14 cellular contexts compared by ENCODE assay signal in genomic region chr9:38681747-38682227, GRCh38. TPM values are rescaled to one million over a fixed set of nuclear protein-coding genes. Genes with fewer than 3 reads are reported as not detected.
A peak's percentile ranks its signal among the peaks of the same experiment; 100 is the strongest.
DNase-seq lines count a peak whose midpoint lies in the region; ATAC-seq and TF ChIP-seq lines count a peak whose summit lies in the region.
"Had no signal": no experiment of that assay in that cellular context is flagged by ENCODE, and none has a peak within 500 bp of the region (broad histone marks: within the 10 kb centered on the region; RNA-seq: fewer than 3 reads in every experiment).

No MANE protein-coding gene starts in this region.

- DNase-seq in LoVo (ENCODE audit: low spot score) (peak; percentile 19), dedifferentiated amniotic fluid mesenchymal stem cell (ENCODE audit: extremely low spot score) (peak; percentile 94), osteocyte (ENCODE audit: extremely low spot score, unreplicated experiment) (no peak), SW 1271 (lab: John Stamatoyannopoulos, UW) (no peak), NCI-H1105 (lab: John Stamatoyannopoulos, UW) (no peak)
- no peak for DNase-seq in activated naive CD4-positive, alpha-beta T cell treated with Interleukin-2 at 50 U/mL for 16 hours
- DNase-seq in activated naive CD4-positive, alpha-beta T cell treated with anti-CD3 and anti-CD28 coated beads for 36 hours = no peak
- DNase-seq: activated CD4-positive, alpha-beta T cell treated with anti-CD3 and anti-CD28 coated beads for 1 hour; DMS79 treated with DMSO at 0.1 percent for 48 hours; midbrain; NCI-H1436 had no signal

- peak overlapping the region; percentile 61 for H3K27ac Mint-ChIP-seq in osteocyte (ENCODE audit: unreplicated experiment)
- no peak overlapping the region for H3K27ac Mint-ChIP-seq in activated naive CD4-positive, alpha-beta T cell treated with anti-CD3 and anti-CD28 coated beads for 36 hours
- H3K27ac Mint-ChIP-seq: activated naive CD8-positive, alpha-beta T cell; stimulated activated naive CD8-positive, alpha-beta T cell treated with anti-CD3 and anti-CD28 coated beads, Interleukin-15, Interleukin-2, amounts not matched to agents 100 ng/mL and 50 ng/mL, for 24 hours had no signal

- H3K4me3 Mint-ChIP-seq in osteocyte (ENCODE audit: unreplicated experiment) = no peak overlapping the region
- no peak overlapping the region for H3K4me3 Mint-ChIP-seq in activated naive CD4-positive, alpha-beta T cell treated with anti-CD3 and anti-CD28 coated beads for 36 hours
- H3K4me3 Mint-ChIP-seq: activated naive CD8-positive, alpha-beta T cell; stimulated activated naive CD8-positive, alpha-beta T cell treated with anti-CD3 and anti-CD28 coated beads, Interleukin-15, Interleukin-2, amounts not matched to agents 100 ng/mL and 50 ng/mL, for 24 hours had no signal

- H3K4me1 Mint-ChIP-seq in osteocyte (ENCODE audit: unreplicated experiment) = peaks cover 58% of the 10 kb centered on the region
- H3K4me1 Mint-ChIP-seq in activated naive CD4-positive, alpha-beta T cell treated with anti-CD3 and anti-CD28 coated beads for 36 hours (ENCODE audit: low read depth) = no peaks in the 10 kb centered on the region

- CTCF ChIA-PET in activated naive CD4-positive, alpha-beta T cell treated with anti-CD3 and anti-CD28 coated beads for 36 hours (lab: Charles Lee) = no interaction called here

- ATAC-seq in GM18520 (IDR thresholded peaks at IDR 0.05; ENCODE audit: unreplicated experiment) = peak; percentile 42

- no peaks in the 10 kb centered on the region for H3K9me3 Mint-ChIP-seq in osteocyte (ENCODE audit: unreplicated experiment)
- no peaks in the 10 kb centered on the region for H3K9me3 Mint-ChIP-seq in activated naive CD4-positive, alpha-beta T cell treated with anti-CD3 and anti-CD28 coated beads for 36 hours
- H3K9me3 Mint-ChIP-seq: stimulated activated naive CD8-positive, alpha-beta T cell treated with anti-CD3 and anti-CD28 coated beads, Interleukin-15, Interleukin-2, amounts not matched to agents 100 ng/mL and 50 ng/mL, for 24 hours had no signal

- H3K27me3 Mint-ChIP-seq in osteocyte (ENCODE audit: unreplicated experiment) = peaks cover 9% of the 10 kb centered on the region
- H3K27me3 Mint-ChIP-seq in activated naive CD4-positive, alpha-beta T cell treated with anti-CD3 and anti-CD28 coated beads for 36 hours (ENCODE audit: low read depth) = no peaks in the 10 kb centered on the region
- H3K27me3 Mint-ChIP-seq: stimulated activated naive CD8-positive, alpha-beta T cell treated with anti-CD3 and anti-CD28 coated beads, Interleukin-15, Interleukin-2, amounts not matched to agents 100 ng/mL and 50 ng/mL, for 24 hours had no signal

- intact Hi-C loops in activated naive CD4-positive, alpha-beta T cell treated with anti-CD3 and anti-CD28 coated beads for 36 hours (cut with micrococcal nuclease) = no loop called here

- peaks cover 3% of the 10 kb centered on the region for H3K36me3 Mint-ChIP-seq in osteocyte (ENCODE audit: unreplicated experiment)
- no peaks in the 10 kb centered on the region for H3K36me3 Mint-ChIP-seq in activated naive CD4-positive, alpha-beta T cell treated with anti-CD3 and anti-CD28 coated beads for 36 hours (ENCODE audit: low read depth)
- H3K36me3 Mint-ChIP-seq: activated naive CD8-positive, alpha-beta T cell had no signal

- no peak for TF ChIP-seq CTCF in osteocyte (IDR thresholded peaks at IDR 0.05)

RNA-seq across cellular contexts. Expression of gene FAM240B, which starts 38.1 kb away (rescaled TPM):
- not detected in 2 replicates for total RNA-seq in osteocyte
- not detected for total RNA-seq in activated naive CD4-positive, alpha-beta T cell treated with anti-CD3 and anti-CD28 coated beads for 36 hours

Comparison
In these comparisons a context has a peak if more than half of its experiments do, and no peak if none do; other contexts are left out.
1. DNase-seq: peak in LoVo (single experiment) and dedifferentiated amniotic fluid mesenchymal stem cell (single experiment); none in osteocyte (single experiment), activated naive CD4-positive, alpha-beta T cell treated with Interleukin-2 at 50 U/mL for 16 hours (single experiment), SW 1271 (0 of 2), activated naive CD4-positive, alpha-beta T cell treated with anti-CD3 and anti-CD28 coated beads for 36 hours (single experiment) and NCI-H1105 (single experiment).